ENCODE assay signal across 11 cellular contexts in the genomic region with DNA sequence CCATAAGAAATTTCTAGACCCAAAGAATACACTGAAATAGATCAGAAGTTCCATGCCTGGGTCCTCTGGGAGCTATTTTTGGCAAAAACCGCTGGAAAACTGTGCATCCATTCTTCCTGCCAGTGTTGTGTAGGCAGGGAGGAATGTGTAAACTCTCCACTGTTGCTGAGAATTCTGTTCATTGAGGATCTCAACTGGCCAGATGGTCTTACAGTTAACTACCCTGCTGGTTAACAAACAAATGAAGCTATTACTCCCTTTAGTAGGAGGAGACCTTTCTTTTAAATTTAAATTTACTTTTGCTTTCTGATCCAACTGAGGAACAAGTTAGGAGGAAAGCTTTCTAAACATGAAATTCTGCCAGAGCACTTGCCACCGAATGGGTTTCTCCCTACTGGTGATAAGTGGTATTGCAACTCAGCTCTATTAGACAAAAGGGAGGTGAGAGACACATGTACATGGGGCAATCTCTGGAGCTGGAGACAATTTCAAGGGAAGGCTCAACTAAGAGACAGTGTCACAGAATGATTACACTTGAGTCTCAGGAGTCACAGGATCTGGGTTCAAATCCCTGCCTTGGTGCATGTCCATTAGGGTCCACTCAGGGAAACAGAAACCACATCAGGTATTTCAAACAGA. TPM values are rescaled to one million over a fixed set of nuclear protein-coding genes. Genes with fewer than 3 reads are reported as not detected.
DNase-seq lines count a peak whose midpoint lies in the region; ATAC-seq, FAIRE-seq and TF ChIP-seq lines count a peak whose summit lies in the region.
"Had no signal": no experiment of that assay in that cellular context is flagged by ENCODE, and none has a peak within 500 bp of the region (broad histone marks: within the 10 kb centered on the region; RNA-seq: fewer than 3 reads in every experiment).

No MANE protein-coding gene starts in this region.

- no peak for TF ChIP-seq POLR2A in H1 (IDR thresholded peaks at IDR 0.05; ENCODE audit: control extremely low read depth in 1 of 2, low read depth in 2 of 2, low read length in 2 of 2)

- H3K9ac ChIP-seq in Loucy (ENCODE audit: low read depth, low read length, poor library complexity, severe bottlenecking) (no peak overlapping the region), H1 (replicated peaks in 1 of 4; ENCODE audit: extremely low read depth in 1 of 4, low read depth in 3 of 4, low read length in 3 of 4) (no peak overlapping the region)

- no peak overlapping the region for H2BK20ac ChIP-seq in H1 (ENCODE audit: low read length)

- DNase-seq in GM06990 (ENCODE audit: extremely low read depth, insufficient read length) (no peak), H1 (ENCODE audit: low read depth in 1 of 2, low spot score in 2 of 2) (no peak), progenitor cell of endocrine pancreas (ENCODE audit: low spot score, unreplicated experiment) (no peak)
- DNase-seq in activated CD4-positive, alpha-beta T cell treated with anti-CD3 and anti-CD28 coated beads for 48 hours: no peak
- DNase-seq: activated effector memory CD4-positive, alpha-beta T cell treated with anti-CD3 and anti-CD28 coated beads, Interleukin-2, amount 50 U/mL, for 16 hours; left ventricle myocardium superior had no signal

- no peak overlapping the region for H4K8ac ChIP-seq in H1 (ENCODE audit: extremely low read depth, insufficient read depth, low read length)

- H2BK120ac ChIP-seq in H1 (replicated peaks; ENCODE audit: low read depth, low read length): no peak overlapping the region

- H3K18ac ChIP-seq in H1 (ENCODE audit: extremely low read depth, low read length): no peak overlapping the region

- peak in 1 of 2 experiments; percentile 16; a peak in 1 of 4 replicates for TF ChIP-seq RAD21 in H1 (IDR thresholded peaks at IDR 0.05 in 1 of 2, conservative IDR thresholded peaks at IDR 0.05 in 1 of 2; ENCODE audit: low read depth in 2 of 2, low read length in 2 of 2)

- H3K9me3 ChIP-seq in Loucy (ENCODE audit: insufficient read depth, low read depth, low read length) (no peaks in the 10 kb centered on the region), H1 (ENCODE audit: insufficient read depth in 2 of 2, low read depth in 1 of 2, low read length in 1 of 2) (peaks cover 12 to 19% of the 10 kb centered on the region in 2 experiments)

- no peak overlapping the region for H2BK12ac ChIP-seq in H1 (ENCODE audit: low read depth, low read length)

- no peak overlapping the region for H3K14ac ChIP-seq in H1 (ENCODE audit: insufficient read length)

- no peak overlapping the region for H2AK5ac ChIP-seq in H1 (ENCODE audit: low read depth, low read length)

- peaks cover 3% of the 10 kb centered on the region; the same call in 1 of the 2 replicates for H3K23me2 ChIP-seq in H1 (ENCODE audit: low read depth, low read length)

- H3K36me3 ChIP-seq in GM06990 (ENCODE audit: control insufficient read depth, insufficient read depth, low read length) (no peaks in the 10 kb centered on the region), Loucy (ENCODE audit: insufficient read depth, low read length) (no peaks in the 10 kb centered on the region), H1 (ENCODE audit: control insufficient read depth in 2 of 4, insufficient read depth in 4 of 4, low read length in 3 of 4) (peaks cover 0 to 3% (median 0%) of the 10 kb centered on the region in 4 experiments; a peak in 1 of 8 replicates)

- H3K27me3 Mint-ChIP-seq in progenitor cell of endocrine pancreas: no peaks in the 10 kb centered on the region
- H3K27me3 Mint-ChIP-seq: stimulated activated naive CD8-positive, alpha-beta T cell treated with anti-CD3 and anti-CD28 coated beads, Interleukin-15, Interleukin-2, amounts not matched to agents 100 ng/mL and 50 ng/mL, for 24 hours had no signal

- H3K79me2 ChIP-seq in Loucy (ENCODE audit: insufficient read depth, low read length) (no peaks in the 10 kb centered on the region), H1 (ENCODE audit: control insufficient read depth in 1 of 2, insufficient read depth in 2 of 2, low read length in 2 of 2) (no peaks in the 10 kb centered on the region)

- no peaks in the 10 kb centered on the region for H4K20me1 ChIP-seq in Loucy (ENCODE audit: insufficient read depth, low read length, poor library complexity, severe bottlenecking)
- H4K20me1 ChIP-seq in H1 (replicated peaks in 1 of 2; ENCODE audit: control insufficient read depth in 1 of 2, insufficient read depth in 2 of 2, low read length in 2 of 2): no peaks in the 10 kb centered on the region

- peak; percentile 37 for TF ChIP-seq CTCF in GM06990 (IDR thresholded peaks at IDR 0.05; ENCODE audit: insufficient read depth, low read length, poor library complexity, severe bottlenecking)
- TF ChIP-seq CTCF in Loucy (conservative IDR thresholded peaks at IDR 0.05; ENCODE audit: low read length): peak; percentile 56
- TF ChIP-seq CTCF in H1 (IDR thresholded peaks at IDR 0.05; ENCODE audit: control extremely low read depth in 1 of 3, insufficient read depth in 1 of 3, low read depth in 1 of 3, low read length in 3 of 3): peak in 1 of 3 experiments; percentile 49; a peak in 2 of 4 replicates
- TF ChIP-seq CTCF in progenitor cell of endocrine pancreas (IDR thresholded peaks at IDR 0.05; ENCODE audit: unreplicated experiment): peak; percentile 49

- no peaks in the 10 kb centered on the region for H3F3A ChIP-seq in Loucy (ENCODE audit: low read depth)

- POLR2A ChIA-PET in H1 (lab: Charles Lee; ENCODE audit: partially characterized antibody): interaction anchor here (0.9 to 1.6 kb wide), 2 partner anchors 12 to 37 kb away, joined by 3 to 7 read pairs; partner anchors contain the start of gene SOCS1

- no peaks in the 10 kb centered on the region for H3K4me1 Mint-ChIP-seq in progenitor cell of endocrine pancreas (ENCODE audit: low read depth)

- no peak overlapping the region for H3K27ac ChIP-seq in H1 (ENCODE audit: low read depth, low read length)

- H3K79me1 ChIP-seq in H1 (ENCODE audit: low read depth, low read length): no peaks in the 10 kb centered on the region

- H3K27me3 ChIP-seq in GM06990 (replicated peaks; ENCODE audit: control insufficient read depth, insufficient read depth, low read length) (no peaks in the 10 kb centered on the region), Loucy (ENCODE audit: insufficient read depth, low read length, poor library complexity, severe bottlenecking) (no peaks in the 10 kb centered on the region), H1 (replicated peaks in 1 of 4; ENCODE audit: control insufficient read depth in 3 of 4, extremely low read depth in 1 of 4, insufficient read depth in 3 of 4, low read length in 3 of 4) (no peaks in the 10 kb centered on the region)

- no peaks in the 10 kb centered on the region for H3K36me3 Mint-ChIP-seq in progenitor cell of endocrine pancreas (ENCODE audit: insufficient read depth)

- H2AFZ ChIP-seq in Loucy (ENCODE audit: low read length) (no peak overlapping the region), H1 (ENCODE audit: low read length) (no peak overlapping the region)

- no peak overlapping the region for H4K91ac ChIP-seq in H1 (replicated peaks; ENCODE audit: insufficient read length, low read length)

- H3K4me2 ChIP-seq in Loucy (ENCODE audit: low read depth, low read length, poor library complexity, severe bottlenecking): no peak overlapping the region
- no peak overlapping the region for H3K4me2 ChIP-seq in H1 (ENCODE audit: insufficient read depth in 1 of 2, low read depth in 2 of 2, low read length in 2 of 2)

- 88% methylated on average over 2 of the region's 2 CpGs; no CpG with 5 or more reads in 1 of the 2 experiments for WGBS in H1 (ENCODE audit: extremely low coverage in 1 of 2, insufficient coverage in 1 of 2, insufficient read length in 1 of 2, insufficient replicate concordance in 2 of 2, low coverage in 1 of 2, low lambda C conversion rate in 2 of 2, missing lambda C conversion rate in 1 of 2), 2 experiments

- no peak for FAIRE-seq in H1 (lab: Jason Lieb, UNC)
- FAIRE-seq: TTC549 had no signal

- no peak overlapping the region for H3K56ac ChIP-seq in H1 (replicated peaks; ENCODE audit: insufficient read length, low read depth, low read length)

- peaks cover 14% of the 10 kb centered on the region for H3K9me3 Mint-ChIP-seq in progenitor cell of endocrine pancreas (ENCODE audit: low read depth)

- H3K4me3 Mint-ChIP-seq in progenitor cell of endocrine pancreas (ENCODE audit: low read depth): no peak overlapping the region
- H3K4me3 Mint-ChIP-seq: stimulated activated naive CD8-positive, alpha-beta T cell treated with anti-CD3 and anti-CD28 coated beads, Interleukin-15, Interleukin-2, amounts not matched to agents 100 ng/mL and 50 ng/mL, for 24 hours had no signal

- H4K5ac ChIP-seq in H1 (ENCODE audit: insufficient read length, low read depth, low read length): no peak overlapping the region

- TF ChIP-seq EP300 in H1 (IDR thresholded peaks at IDR 0.05; ENCODE audit: borderline replicate concordance in 1 of 2, low read depth in 2 of 2, low read length in 2 of 2): no peak

- ATAC-seq in GM18502 (IDR thresholded peaks at IDR 0.05; ENCODE audit: poor library complexity, unreplicated experiment) (no peak), GM19351 (IDR thresholded peaks at IDR 0.05; ENCODE audit: unreplicated experiment) (no peak)
- ATAC-seq: left ventricle myocardium superior had no signal

- CTCF ChIA-PET in H1 (lab: Charles Lee; ENCODE audit: partially characterized antibody): interaction anchor here (0.6 to 4.5 kb wide), 33 partner anchors 9 to 248 kb away, joined by 3 to 28 read pairs (median 4); no protein-coding TSS in a partner anchor

- H3K27ac Mint-ChIP-seq in progenitor cell of endocrine pancreas: no peak overlapping the region
- H3K27ac Mint-ChIP-seq: stimulated activated naive CD8-positive, alpha-beta T cell treated with anti-CD3 and anti-CD28 coated beads, Interleukin-15, Interleukin-2, amounts not matched to agents 100 ng/mL and 50 ng/mL, for 24 hours had no signal

- H2BK15ac ChIP-seq in H1 (ENCODE audit: low read length): no peak overlapping the region

- H3K23ac ChIP-seq in H1 (ENCODE audit: insufficient read length): no peak overlapping the region

- H2BK5ac ChIP-seq in H1 (ENCODE audit: low read depth, low read length): no peak overlapping the region

- H3K9me2 ChIP-seq in Loucy (replicated peaks; ENCODE audit: low read depth, low read length): no peaks in the 10 kb centered on the region

- H3K4me3 ChIP-seq in GM06990 (replicated peaks; ENCODE audit: low read depth, low read length): no peak overlapping the region
- no peak overlapping the region for H3K4me3 ChIP-seq in Loucy (ENCODE audit: low read length, poor library complexity, severe bottlenecking)
- no peak overlapping the region; a peak in 1 of 8 replicates for H3K4me3 ChIP-seq in H1 (ENCODE audit: extremely low read depth in 1 of 4, insufficient read depth in 2 of 4, low read depth in 3 of 4, low read length in 4 of 4)

- H3K4me1 ChIP-seq in Loucy (ENCODE audit: insufficient read depth, low read length, poor library complexity, severe bottlenecking) (no peaks in the 10 kb centered on the region), H1 (replicated peaks in 1 of 4; ENCODE audit: control insufficient read depth in 3 of 4, insufficient read depth in 4 of 4, low read length in 3 of 4) (no peaks in the 10 kb centered on the region)

- H3K4ac ChIP-seq in H1 (replicated peaks; ENCODE audit: insufficient read length, low read depth, low read length): no peak overlapping the region

RNA-seq across cellular contexts. Expression of gene SOCS1, which starts 37.6 kb away (rescaled TPM):
- 48.9 and 49.8 TPM in 2 replicates for total RNA-seq in H1 (2021; fragmentation: NEBNext Ultra II Directional; extraction: Animal tissue kit (Norgen Biotek cat#: 25700))
- 21.0 and 46.5 TPM in 2 replicates for polyA plus RNA-seq in H1 (2011; rRNA removed)
- 17.0 TPM for polyA plus RNA-seq in H1 (2011; cell fraction: cytosol; rRNA removed)
- polyA plus RNA-seq in H1 (2011; cell fraction: nucleus; rRNA removed): 36.0 TPM
- 9.9 to 28.9 TPM (median 25.5 TPM) in 4 replicates for polyA plus RNA-seq in H1 (2012, experiment 1 of 2)
- polyA plus RNA-seq in H1 (2012, experiment 2 of 2): 20.5 TPM
- polyA plus RNA-seq in H1 (2013, experiment 1 of 2): 83.3 TPM
- polyA plus RNA-seq in H1 (2013, experiment 2 of 2): 90.5 TPM
- polyA minus RNA-seq in H1 (2011; rRNA and poly(A)+ RNA removed): 1.7 and 4.1 TPM in 2 replicates
- polyA minus RNA-seq in H1 (2011; cell fraction: cytosol; rRNA and poly(A)+ RNA removed): 22.5 TPM
- polyA minus RNA-seq in H1 (2011; cell fraction: nucleus; rRNA and poly(A)+ RNA removed): 60.0 TPM
- total RNA-seq in progenitor cell of endocrine pancreas: 6.6 and 6.8 TPM in 2 replicates

RNA-seq across cellular contexts. Expression of gene TNP2, which starts 50.7 kb away (rescaled TPM):
- total RNA-seq in H1 (2021; fragmentation: NEBNext Ultra II Directional; extraction: Animal tissue kit (Norgen Biotek cat#: 25700)): not detected in 2 replicates
- not detected in 2 replicates for polyA plus RNA-seq in H1 (2011; rRNA removed)
- not detected for polyA plus RNA-seq in H1 (2011; cell fraction: cytosol; rRNA removed)
- not detected for polyA plus RNA-seq in H1 (2011; cell fraction: nucleus; rRNA removed)
- not detected in 4 replicates for polyA plus RNA-seq in H1 (2012, experiment 1 of 2)
- polyA plus RNA-seq in H1 (2012, experiment 2 of 2): not detected
- not detected for polyA plus RNA-seq in H1 (2013, experiment 1 of 2)
- not detected for polyA plus RNA-seq in H1 (2013, experiment 2 of 2)
- polyA minus RNA-seq in H1 (2011; rRNA and poly(A)+ RNA removed): not detected in 2 replicates
- polyA minus RNA-seq in H1 (2011; cell fraction: cytosol; rRNA and poly(A)+ RNA removed): not detected
- not detected for polyA minus RNA-seq in H1 (2011; cell fraction: nucleus; rRNA and poly(A)+ RNA removed)
- not detected in 2 replicates for total RNA-seq in progenitor cell of endocrine pancreas
- total RNA-seq: left ventricle myocardium superior had no signal

RNA-seq across cellular contexts. Expression of gene PRM3, which starts 55.0 kb away (rescaled TPM):
- not detected in 2 replicates for total RNA-seq in H1 (2021; fragmentation: NEBNext Ultra II Directional; extraction: Animal tissue kit (Norgen Biotek cat#: 25700))
- not detected in 2 replicates for polyA plus RNA-seq in H1 (2011; rRNA removed)
- not detected for polyA plus RNA-seq in H1 (2011; cell fraction: cytosol; rRNA removed)
- polyA plus RNA-seq in H1 (2011; cell fraction: nucleus; rRNA removed): not detected
- not detected in 4 replicates for polyA plus RNA-seq in H1 (2012, experiment 1 of 2)
- polyA plus RNA-seq in H1 (2012, experiment 2 of 2): not detected
- polyA plus RNA-seq in H1 (2013, experiment 1 of 2): not detected
- polyA plus RNA-seq in H1 (2013, experiment 2 of 2): not detected
- polyA minus RNA-seq in H1 (2011; rRNA and poly(A)+ RNA removed): not detected in 2 replicates
- polyA minus RNA-seq in H1 (2011; cell fraction: cytosol; rRNA and poly(A)+ RNA removed): not detected
- not detected for polyA minus RNA-seq in H1 (2011; cell fraction: nucleus; rRNA and poly(A)+ RNA removed)
- not detected in 2 replicates for total RNA-seq in progenitor cell of endocrine pancreas
- total RNA-seq: left ventricle myocardium superior had no signal

RNA-seq across cellular contexts. Expression of gene PRM2, which starts 57.8 kb away (rescaled TPM):
- total RNA-seq in H1 (2021; fragmentation: NEBNext Ultra II Directional; extraction: Animal tissue kit (Norgen Biotek cat#: 25700)): not detected in 2 replicates
- not detected in 2 replicates for polyA plus RNA-seq in H1 (2011; rRNA removed)
- not detected for polyA plus RNA-seq in H1 (2011; cell fraction: cytosol; rRNA removed)
- not detected for polyA plus RNA-seq in H1 (2011; cell fraction: nucleus; rRNA removed)
- not detected in 4 replicates for polyA plus RNA-seq in H1 (2012, experiment 1 of 2)
- polyA plus RNA-seq in H1 (2012, experiment 2 of 2): not detected
- polyA plus RNA-seq in H1 (2013, experiment 1 of 2): not detected
- polyA plus RNA-seq in H1 (2013, experiment 2 of 2): not detected
- polyA minus RNA-seq in H1 (2011; rRNA and poly(A)+ RNA removed): not detected in 2 replicates
- polyA minus RNA-seq in H1 (2011; cell fraction: cytosol; rRNA and poly(A)+ RNA removed): not detected
- not detected for polyA minus RNA-seq in H1 (2011; cell fraction: nucleus; rRNA and poly(A)+ RNA removed)
- total RNA-seq in progenitor cell of endocrine pancreas: not detected in 2 replicates
- total RNA-seq: left ventricle myocardium superior had no signal
